8 cellular contexts compared by ENCODE assay signal in the genomic region with DNA sequence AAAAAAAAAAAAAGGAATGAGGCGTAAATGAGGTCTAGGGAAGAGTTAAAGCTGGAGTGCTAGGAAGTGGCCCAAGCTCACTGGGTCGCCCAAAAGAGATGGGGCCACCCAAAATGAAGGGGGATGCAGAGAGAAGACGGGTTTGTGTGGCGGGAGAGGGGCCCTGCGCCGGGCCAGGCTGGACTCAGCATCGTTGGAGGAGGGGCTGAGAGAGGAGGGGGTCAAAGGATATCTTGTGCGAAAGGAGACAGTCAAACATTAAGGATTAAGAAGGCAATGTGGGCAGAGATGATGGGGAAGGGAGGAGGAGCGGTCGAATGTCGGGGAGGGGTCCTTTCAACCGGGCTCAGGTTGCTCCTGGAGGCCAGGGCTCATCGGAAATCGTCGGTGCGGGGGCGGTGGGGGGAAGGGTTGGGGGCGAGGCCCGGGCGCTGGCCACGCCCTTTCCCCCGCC. TPM values are rescaled to one million over a fixed set of nuclear protein-coding genes. Genes with fewer than 3 reads are reported as not detected.
A peak's percentile ranks its signal among the peaks of the same experiment; 100 is the strongest.
DNase-seq lines count a peak whose midpoint lies in the region; ATAC-seq and TF ChIP-seq lines count a peak whose summit lies in the region.

No MANE protein-coding gene starts in this region.

- DNase-seq in T-cell (no peak), glutamatergic neuron (no peak), GM19240 (ENCODE audit: insufficient read length, low spot score) (no peak), NOMO-1 (lab: John Stamatoyannopoulos, UW; ENCODE audit: unreplicated experiment in 2 of 2) (no peak)

- H3K27ac ChIP-seq in skeletal muscle tissue (ENCODE audit: low read depth, low read length), result peak overlapping the region; percentile 81

- H3K4me3 Mint-ChIP-seq in T-cell (peak overlapping the region; percentile 63 to 76 (median 65)), glutamatergic neuron (ENCODE audit: unreplicated experiment) (peak overlapping the region; percentile 87)

- ATAC-seq in GM21447 (IDR thresholded peaks at IDR 0.05; ENCODE audit: unreplicated experiment) (peak; percentile 3), T-cell (replicated peaks in 1 of 4) (no peak), HG03460 (IDR thresholded peaks at IDR 0.05; ENCODE audit: unreplicated experiment) (no peak), HG03432 (IDR thresholded peaks at IDR 0.05; ENCODE audit: unreplicated experiment) (no peak)

- TF ChIP-seq CTCF in glutamatergic neuron (IDR thresholded peaks at IDR 0.05; ENCODE audit: partially characterized antibody, unreplicated experiment), result no peak

- POLR2A ChIA-PET in T-cell (lab: Charles Lee), result interaction anchor here in 1 of 2 donors (0.6 kb wide), 1 partner anchor 153 kb away, joined by 3 read pairs; the partner anchor contains the start of gene DNM2

- H3K36me3 Mint-ChIP-seq in T-cell (no peaks in the 10 kb centered on the region), glutamatergic neuron (ENCODE audit: unreplicated experiment) (no peaks in the 10 kb centered on the region)

- no peaks in the 10 kb centered on the region for H3K9me3 ChIP-seq in skeletal muscle tissue (ENCODE audit: control insufficient read depth in 3 of 3, low read length in 3 of 3)

- peaks cover 3 to 22% (median 17%) of the 10 kb centered on the region in 3 donors for H3K4me1 ChIP-seq in skeletal muscle tissue (ENCODE audit: control insufficient read depth in 3 of 3, insufficient read depth in 3 of 3, low read length in 3 of 3)

- H3K27me3 Mint-ChIP-seq in T-cell, result no peaks in the 10 kb centered on the region
- H3K27me3 Mint-ChIP-seq in glutamatergic neuron (ENCODE audit: unreplicated experiment), result peaks cover 12% of the 10 kb centered on the region

- no peaks in the 10 kb centered on the region for H3K36me3 ChIP-seq in skeletal muscle tissue (ENCODE audit: control insufficient read depth in 3 of 3, insufficient read depth in 3 of 3, low read length in 3 of 3)

- H3K27ac Mint-ChIP-seq in T-cell (peak overlapping the region; percentile 62 to 79), glutamatergic neuron (ENCODE audit: unreplicated experiment) (peak overlapping the region; percentile 97)

- peak overlapping the region; percentile 73 to 78 (median 74) for H3K4me3 ChIP-seq in skeletal muscle tissue (ENCODE audit: low read length in 3 of 3)

- CTCF ChIA-PET in T-cell (lab: Charles Lee), result interaction anchor here in 1 of 2 donors (0.5 to 2.0 kb wide), 6 partner anchors 34 to 750 kb away, joined by 3 to 6 read pairs (median 3); partner anchors contain the start of genes DNM2 and TMED1

- no peaks in the 10 kb centered on the region for H3K27me3 ChIP-seq in skeletal muscle tissue (ENCODE audit: control insufficient read depth in 3 of 3, insufficient read depth in 3 of 3, low read length in 3 of 3)

- peaks cover 14 to 27% (median 18%) of the 10 kb centered on the region in 3 donors for H3K4me1 Mint-ChIP-seq in T-cell
- H3K4me1 Mint-ChIP-seq in glutamatergic neuron (ENCODE audit: low read depth, unreplicated experiment), result peaks cover 14% of the 10 kb centered on the region

- H3K9me3 Mint-ChIP-seq in T-cell (no peaks in the 10 kb centered on the region), glutamatergic neuron (ENCODE audit: unreplicated experiment) (peaks cover 13% of the 10 kb centered on the region)

- H3K9ac ChIP-seq in skeletal muscle tissue (ENCODE audit: low read depth in 1 of 3, low read length in 3 of 3), result peak overlapping the region; percentile 74 to 79 (median 76)

RNA-seq across cellular contexts. Expression of gene CARM1, which starts 0.8 kb away (rescaled TPM):
- 10 to 100 TPM; 22.3 to 35.2 (median 30.8) TPM for total RNA-seq in T-cell
- 133 TPM for total RNA-seq in glutamatergic neuron (ENCODE audit: unreplicated experiment)
- 19.8 TPM for total RNA-seq in skeletal muscle tissue

RNA-seq across cellular contexts. Expression of gene C19orf38, which starts 22.3 kb away (rescaled TPM):
- total RNA-seq in T-cell (1 to 10 TPM in 3 of 5 donors, under 1 TPM in 2; 0.51 to 1.8 (median 1.0) TPM), glutamatergic neuron (ENCODE audit: unreplicated experiment) (0.44 TPM), skeletal muscle tissue (4.2 TPM)

RNA-seq across cellular contexts. Expression of gene TMED1, which starts 34.5 kb away (rescaled TPM):
- total RNA-seq in T-cell (10 to 100 TPM in 2 of 5 donors, 1 to 10 TPM in 3; 6.1 to 11.4 (median 9.5) TPM), glutamatergic neuron (ENCODE audit: unreplicated experiment) (10.4 TPM), skeletal muscle tissue (39.7 TPM)

RNA-seq across cellular contexts. Expression of gene YIPF2, which starts 57.9 kb away (rescaled TPM):
- 10 to 100 TPM; 21.2 to 34.3 (median 31.5) TPM for total RNA-seq in T-cell
- 47.2 TPM for total RNA-seq in glutamatergic neuron (ENCODE audit: unreplicated experiment)
- 30.3 TPM for total RNA-seq in skeletal muscle tissue

RNA-seq across cellular contexts. Expression of gene TIMM29, which starts 58.1 kb away (rescaled TPM):
- total RNA-seq in T-cell (10 to 100 TPM; 19.2 to 40.4 (median 37.2) TPM), glutamatergic neuron (ENCODE audit: unreplicated experiment) (31.8 TPM), skeletal muscle tissue (25.6 TPM)
